ENCODE assay signal across 19 cellular contexts in the genomic region with DNA sequence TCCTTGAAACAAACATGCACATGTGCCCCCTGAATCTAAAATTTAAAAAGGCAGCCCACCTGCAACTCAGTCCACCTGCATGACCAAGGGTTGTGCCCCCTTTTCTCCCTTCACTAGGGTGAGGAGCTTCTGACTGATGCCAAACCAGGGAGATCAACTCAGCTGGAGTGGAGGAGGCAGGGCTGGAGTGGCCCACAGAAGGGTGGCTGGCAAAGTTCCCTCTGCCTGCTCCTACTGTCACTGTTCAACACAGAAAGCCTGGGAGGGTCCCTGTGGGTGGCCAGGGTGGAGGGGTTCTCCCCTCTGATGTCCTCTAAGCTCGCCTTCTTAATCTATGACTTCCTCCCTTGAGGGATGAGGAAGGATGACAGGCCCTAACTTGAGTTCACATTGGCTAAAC. TPM values are rescaled to one million over a fixed set of nuclear protein-coding genes. Genes with fewer than 3 reads are reported as not detected.
DNase-seq lines count a peak whose midpoint lies in the region; ATAC-seq and TF ChIP-seq lines count a peak whose summit lies in the region.
"Had no signal": no experiment of that assay in that cellular context is flagged by ENCODE, and none has a peak within 500 bp of the region (broad histone marks: within the 10 kb centered on the region; RNA-seq: fewer than 3 reads in every experiment).

No MANE protein-coding gene starts in this region.

- no peak overlapping the region for H3K4me3 ChIP-seq in mucosa of descending colon
- H3K4me3 ChIP-seq: BLaER1 treated with 17β-estradiol and CSF1 and Interleukin-3, amounts not matched to agents 10 nM and 100 nM; MG63 had no signal

- ATAC-seq in left ventricle myocardium superior, result no peak
- no peak for ATAC-seq in Right ventricle myocardium superior (ENCODE audit: poor library complexity)
- no peak for ATAC-seq in mucosa of descending colon
- ATAC-seq: PC-3 had no signal

- H3K9me3 ChIP-seq in mucosa of descending colon, result no peaks in the 10 kb centered on the region
- H3K9me3 ChIP-seq: MG63 had no signal

- TF ChIP-seq CTCF in mucosa of descending colon (IDR thresholded peaks at IDR 0.05), result no peak

- DNase-seq in activated CD8-positive, alpha-beta memory T cell treated with anti-CD3 and anti-CD28 coated beads, Interleukin-2, amount 50 U/mL, for 48 hours, result peak; percentile 44
- no peak for DNase-seq in activated CD8-positive, alpha-beta memory T cell treated with anti-CD3 and anti-CD28 coated beads, Interleukin-2, amount 50 U/mL, for 4 hours
- DNase-seq in left ventricle myocardium superior, result peak; percentile 4
- DNase-seq in Right ventricle myocardium superior, result no peak
- peak in 2 of 3 donors; percentile 0 to 5 for DNase-seq in mucosa of descending colon
- DNase-seq in ureter (ENCODE audit: low spot score), result peak; percentile 17
- DNase-seq in DMS79 treated with DMSO at 0.1 percent for 48 hours (lab: John Stamatoyannopoulos, UW), result no peak
- DNase-seq in NCI-H510A (lab: John Stamatoyannopoulos, UW), result no peak
- DNase-seq: DMS 273 treated with DMSO at 0.1 percent for 48 hours, MG63, NCI-H1092, NCI-H146, NCI-H2081, NCI-H510A treated with DMSO at 0.1 percent for 48 hours, NCI-H82, PC-3 had no signal

- H3K36me3 ChIP-seq in mucosa of descending colon (ENCODE audit: low read depth), result no peaks in the 10 kb centered on the region
- H3K36me3 ChIP-seq: BLaER1 treated with 17β-estradiol and CSF1 and Interleukin-3, amounts not matched to agents 10 nM and 100 nM; MG63 had no signal

- H3K4me1 ChIP-seq in mucosa of descending colon (ENCODE audit: low read depth), result no peaks in the 10 kb centered on the region

- intact Hi-C loops in left ventricle myocardium superior (cut with micrococcal nuclease) (no loop called here), Right ventricle myocardium superior (cut with DNase I) (no loop called here), mucosa of descending colon (cut with DNase I, micrococcal nuclease) (no loop called here)

RNA-seq across cellular contexts. Expression of gene ANTXRL, which starts 55.7 kb away (rescaled TPM):
- total RNA-seq in left ventricle myocardium superior (not detected), Right ventricle myocardium superior (not detected), mucosa of descending colon (not detected), ureter (not detected)
- total RNA-seq: Daoy, HT-29, PC-3 had no signal

Comparison
In these comparisons a context has a peak if more than half of its experiments do, and no peak if none do; other contexts are left out.
1. DNase-seq: peak in activated CD8-positive, alpha-beta memory T cell treated with anti-CD3 and anti-CD28 coated beads, Interleukin-2, amount 50 U/mL, for 48 hours (single experiment), left ventricle myocardium superior (single experiment), mucosa of descending colon (2 of 3) and ureter (single experiment); none in activated CD8-positive, alpha-beta memory T cell treated with anti-CD3 and anti-CD28 coated beads, Interleukin-2, amount 50 U/mL, for 4 hours (single experiment), Right ventricle myocardium superior (single experiment), DMS79 treated with DMSO at 0.1 percent for 48 hours (single experiment) and NCI-H510A (single experiment).